In the genomic region with DNA sequence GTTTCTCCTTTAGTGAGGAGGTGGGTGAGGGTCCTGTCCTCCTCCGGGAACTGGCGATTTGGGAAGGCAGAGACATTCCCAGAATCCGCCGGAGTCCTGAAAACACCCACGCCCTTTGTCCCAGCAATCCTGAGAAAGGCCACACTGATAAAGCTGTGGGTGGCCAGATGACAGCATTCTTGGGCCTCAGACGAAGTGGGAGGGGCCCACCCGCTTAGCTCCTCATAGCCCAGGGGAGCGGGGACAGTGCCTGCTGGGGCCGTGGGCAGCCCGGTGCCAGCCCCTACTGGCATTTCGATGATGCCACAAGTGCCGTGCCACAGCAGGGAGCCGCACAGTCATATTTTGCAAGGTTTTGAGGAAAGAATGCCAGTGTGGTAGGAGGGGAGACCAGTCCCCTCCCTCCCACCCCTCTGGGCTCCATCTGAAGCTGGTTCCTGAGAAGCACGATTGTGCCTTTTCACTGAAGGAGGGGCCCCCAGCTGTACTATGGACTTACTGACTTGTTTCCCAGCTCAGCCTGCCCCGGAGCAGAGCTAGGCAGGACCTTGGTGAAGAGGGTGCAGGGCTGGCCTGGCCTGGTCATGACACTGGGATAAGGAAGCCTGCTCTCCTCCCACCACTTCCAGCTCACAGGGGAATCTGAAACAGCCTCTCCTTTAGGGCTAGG, we compare ENCODE assay signal across 10 cellular contexts. TPM values are rescaled to one million over a fixed set of nuclear protein-coding genes. Genes with fewer than 3 reads are reported as not detected.
DNase-seq lines count a peak whose midpoint lies in the region; ATAC-seq and TF ChIP-seq lines count a peak whose summit lies in the region.
"Had no signal": no experiment of that assay in that cellular context is flagged by ENCODE, and none has a peak within 500 bp of the region (broad histone marks: within the 10 kb centered on the region; RNA-seq: fewer than 3 reads in every experiment).

No MANE protein-coding gene starts in this region.

- H3K4me3 ChIP-seq in MG63: no peak overlapping the region
- H3K4me3 ChIP-seq in esophagus muscularis mucosa: no peak overlapping the region
- no peak overlapping the region for H3K4me3 ChIP-seq in upper lobe of left lung

- H3K4me1 ChIP-seq in esophagus muscularis mucosa: peaks cover 0 to 18% (median 6%) of the 10 kb centered on the region in 4 donors
- H3K4me1 ChIP-seq in upper lobe of left lung: peaks cover 8 to 40% (median 22%) of the 10 kb centered on the region in 4 donors

- no peak overlapping the region for H3K4me3 Mint-ChIP-seq in activated naive CD4-positive, alpha-beta T cell treated with anti-CD3 and anti-CD28 coated beads for 36 hours

- CTCF ChIA-PET in activated naive CD4-positive, alpha-beta T cell treated with anti-CD3 and anti-CD28 coated beads for 36 hours (lab: Charles Lee): no interaction called here

- DNase-seq in MG63 (peak; percentile 69), esophagus muscularis mucosa (ENCODE audit: extremely low spot score) (no peak), middle frontal gyrus (ENCODE audit: extremely low spot score, low spot score) (peak; percentile 20), upper lobe of left lung (peak; percentile 49 to 75), glomerular visceral epithelial cell (ENCODE audit: extremely low spot score) (no peak)
- no peak for DNase-seq in activated naive CD4-positive, alpha-beta T cell treated with anti-CD3 and anti-CD28 coated beads for 36 hours

- H3K27ac ChIP-seq in esophagus muscularis mucosa (replicated peaks in 1 of 4) (peak overlapping the region in 3 of 4 donors; percentile 23 to 54 (median 27)), upper lobe of left lung (peak overlapping the region; percentile 53 to 76 (median 64))

- TF ChIP-seq CTCF in esophagus muscularis mucosa (IDR thresholded peaks at IDR 0.05): no peak
- no peak for TF ChIP-seq CTCF in upper lobe of left lung (IDR thresholded peaks at IDR 0.05)

- no peaks in the 10 kb centered on the region for H3K36me3 Mint-ChIP-seq in activated naive CD4-positive, alpha-beta T cell treated with anti-CD3 and anti-CD28 coated beads for 36 hours (ENCODE audit: low read depth)

- no peak overlapping the region for H3K27ac Mint-ChIP-seq in activated naive CD4-positive, alpha-beta T cell treated with anti-CD3 and anti-CD28 coated beads for 36 hours

- H3K27me3 ChIP-seq in MG63 (no peaks in the 10 kb centered on the region), esophagus muscularis mucosa (no peaks in the 10 kb centered on the region), upper lobe of left lung (no peaks in the 10 kb centered on the region)

- ATAC-seq in upper lobe of left lung (ENCODE audit: low FRiP score in 2 of 2) (peak; percentile 51 to 67), GM21423 (IDR thresholded peaks at IDR 0.05; ENCODE audit: unreplicated experiment) (no peak), HG02763 (IDR thresholded peaks at IDR 0.05; ENCODE audit: unreplicated experiment) (no peak)

- TF ChIP-seq POLR2A in esophagus muscularis mucosa (IDR thresholded peaks at IDR 0.05; ENCODE audit: low read depth): no peak
- no peak for TF ChIP-seq POLR2A in upper lobe of left lung (IDR thresholded peaks at IDR 0.05)

- H3K9me3 ChIP-seq in MG63 (no peaks in the 10 kb centered on the region), esophagus muscularis mucosa (no peaks in the 10 kb centered on the region), upper lobe of left lung (no peaks in the 10 kb centered on the region)

- TF ChIP-seq EP300 in esophagus muscularis mucosa (IDR thresholded peaks at IDR 0.05): no peak
- TF ChIP-seq EP300 in upper lobe of left lung (IDR thresholded peaks at IDR 0.05): peak in 1 of 4 donors; percentile 64

- 82% methylated on average over 15 of the region's 15 CpGs for whole genome bisulfite sequencing in esophagus muscularis mucosa
- 52 to 64% methylated on average over 6 to 15 of the region's 15 CpGs for WGBS in upper lobe of left lung, 2 donors

- H3K9me3 Mint-ChIP-seq in activated naive CD4-positive, alpha-beta T cell treated with anti-CD3 and anti-CD28 coated beads for 36 hours: no peaks in the 10 kb centered on the region

- H3K36me3 ChIP-seq in MG63 (no peaks in the 10 kb centered on the region), esophagus muscularis mucosa (no peaks in the 10 kb centered on the region), upper lobe of left lung (no peaks in the 10 kb centered on the region)

- intact Hi-C loops in esophagus muscularis mucosa (cut with DNase I): no loop called here
- intact Hi-C loops in activated naive CD4-positive, alpha-beta T cell treated with anti-CD3 and anti-CD28 coated beads for 36 hours (cut with micrococcal nuclease): no loop called here

- H3K4me1 Mint-ChIP-seq in activated naive CD4-positive, alpha-beta T cell treated with anti-CD3 and anti-CD28 coated beads for 36 hours (ENCODE audit: low read depth): peaks cover 16% of the 10 kb centered on the region

- no peaks in the 10 kb centered on the region for H3K27me3 Mint-ChIP-seq in activated naive CD4-positive, alpha-beta T cell treated with anti-CD3 and anti-CD28 coated beads for 36 hours (ENCODE audit: low read depth)

RNA-seq across cellular contexts. Expression of gene MPRIP, which starts 20.9 kb away (rescaled TPM):
- 139 and 143 TPM in 2 replicates for total RNA-seq in MG63 (2014; rRNA removed; shearing (Covaris generic); ENCODE audit: low replicate concordance)
- total RNA-seq in esophagus muscularis mucosa (100 to 1,000 TPM; 108 to 194 (median 129) TPM), upper lobe of left lung (100 to 1,000 TPM; 201 to 380 (median 285) TPM)
- 100 to 1,000 TPM; 125 TPM for total RNA-seq in activated naive CD4-positive, alpha-beta T cell treated with anti-CD3 and anti-CD28 coated beads for 36 hours

RNA-seq across cellular contexts. Expression of gene TNFRSF13B, which starts 49.4 kb away (rescaled TPM):
- total RNA-seq in MG63 (2014; rRNA removed; shearing (Covaris generic); ENCODE audit: low replicate concordance): not detected in 2 replicates
- total RNA-seq in esophagus muscularis mucosa (under 1 TPM in 1 of 4 donors, not detected in 3; 0.66 TPM), upper lobe of left lung (1 to 10 TPM in 4 of 6 donors, under 1 TPM in 1, not detected in 1; 0.57 to 6.3 (median 2.1) TPM)
- not detected for total RNA-seq in activated naive CD4-positive, alpha-beta T cell treated with anti-CD3 and anti-CD28 coated beads for 36 hours
- total RNA-seq: epithelial cell of proximal tubule; T-helper 1 cell treated with Interleukin-12 subunit alpha and Interleukin-12 subunit beta and Interleukin-4 antibody, amounts not matched to agents 30 ng/mL and 1 ng/mL, for 36 hours had no signal

Comparison
In these comparisons a context has a peak if more than half of its experiments do, and no peak if none do; other contexts are left out.
1. DNase-seq: peak in MG63 (single experiment), middle frontal gyrus (single experiment) and upper lobe of left lung (2 of 2); none in esophagus muscularis mucosa (single experiment), activated naive CD4-positive, alpha-beta T cell treated with anti-CD3 and anti-CD28 coated beads for 36 hours (single experiment) and glomerular visceral epithelial cell (single experiment).
2. ATAC-seq: peak in upper lobe of left lung (2 of 2); none in GM21423 (single experiment) and HG02763 (single experiment).